In the genomic region with DNA sequence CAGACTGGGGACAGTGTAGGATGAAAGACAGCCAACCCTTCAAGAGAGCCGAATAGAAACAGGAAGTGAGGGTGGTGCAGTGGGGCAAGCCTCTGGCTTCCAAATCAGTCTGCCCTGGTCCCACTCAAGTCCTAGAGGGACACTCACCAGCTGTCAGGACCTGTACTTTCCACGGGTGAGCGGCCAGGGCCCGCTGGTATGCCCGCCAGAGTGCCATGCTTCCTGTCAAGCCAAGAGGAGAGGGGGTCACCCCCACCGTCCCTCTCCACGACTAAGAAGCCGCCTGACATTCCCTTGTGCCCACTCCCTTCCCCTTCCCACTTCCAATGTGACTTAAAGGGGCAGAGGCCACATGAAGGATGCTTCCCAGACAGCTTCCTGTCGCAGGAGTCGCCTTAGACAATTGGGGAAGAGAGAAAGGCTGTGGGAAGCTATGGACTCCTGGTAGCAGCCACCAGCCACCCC, we compare ENCODE assay signal across 1 cellular context.
TF ChIP-seq lines count a peak whose summit lies in the region.

No MANE protein-coding gene starts in this region.

TF ChIP-seq in GM23338, 12 proteins besides CTCF, POLR2A, EP300 and RAD21 (continued from another document):
- TF ChIP-seq, protein P1, sequence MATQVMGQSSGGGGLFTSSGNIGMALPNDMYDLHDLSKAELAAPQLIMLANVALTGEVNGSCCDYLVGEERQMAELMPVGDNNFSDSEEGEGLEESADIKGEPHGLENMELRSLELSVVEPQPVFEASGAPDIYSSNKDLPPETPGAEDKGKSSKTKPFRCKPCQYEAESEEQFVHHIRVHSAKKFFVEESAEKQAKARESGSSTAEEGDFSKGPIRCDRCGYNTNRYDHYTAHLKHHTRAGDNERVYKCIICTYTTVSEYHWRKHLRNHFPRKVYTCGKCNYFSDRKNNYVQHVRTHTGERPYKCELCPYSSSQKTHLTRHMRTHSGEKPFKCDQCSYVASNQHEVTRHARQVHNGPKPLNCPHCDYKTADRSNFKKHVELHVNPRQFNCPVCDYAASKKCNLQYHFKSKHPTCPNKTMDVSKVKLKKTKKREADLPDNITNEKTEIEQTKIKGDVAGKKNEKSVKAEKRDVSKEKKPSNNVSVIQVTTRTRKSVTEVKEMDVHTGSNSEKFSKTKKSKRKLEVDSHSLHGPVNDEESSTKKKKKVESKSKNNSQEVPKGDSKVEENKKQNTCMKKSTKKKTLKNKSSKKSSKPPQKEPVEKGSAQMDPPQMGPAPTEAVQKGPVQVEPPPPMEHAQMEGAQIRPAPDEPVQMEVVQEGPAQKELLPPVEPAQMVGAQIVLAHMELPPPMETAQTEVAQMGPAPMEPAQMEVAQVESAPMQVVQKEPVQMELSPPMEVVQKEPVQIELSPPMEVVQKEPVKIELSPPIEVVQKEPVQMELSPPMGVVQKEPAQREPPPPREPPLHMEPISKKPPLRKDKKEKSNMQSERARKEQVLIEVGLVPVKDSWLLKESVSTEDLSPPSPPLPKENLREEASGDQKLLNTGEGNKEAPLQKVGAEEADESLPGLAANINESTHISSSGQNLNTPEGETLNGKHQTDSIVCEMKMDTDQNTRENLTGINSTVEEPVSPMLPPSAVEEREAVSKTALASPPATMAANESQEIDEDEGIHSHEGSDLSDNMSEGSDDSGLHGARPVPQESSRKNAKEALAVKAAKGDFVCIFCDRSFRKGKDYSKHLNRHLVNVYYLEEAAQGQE (IDR thresholded peaks at IDR 0.05; ENCODE audit: unreplicated experiment): no peak
- TF ChIP-seq ZNF331 (CRISPR knock-in tag; IDR thresholded peaks at IDR 0.05; ENCODE audit: low read depth) (no peak), EZH2phosphoT487 (IDR thresholded peaks at IDR 0.05; ENCODE audit: unreplicated experiment) (no peak), POLR2AphosphoS5 (IDR thresholded peaks at IDR 0.05; ENCODE audit: low read depth) (no peak), CREB1 (CRISPR knock-in tag; IDR thresholded peaks at IDR 0.05; ENCODE audit: low read depth) (no peak), STAT1 (IDR thresholded peaks at IDR 0.05; ENCODE audit: unreplicated experiment) (no peak)
- TF ChIP-seq, protein P2, sequence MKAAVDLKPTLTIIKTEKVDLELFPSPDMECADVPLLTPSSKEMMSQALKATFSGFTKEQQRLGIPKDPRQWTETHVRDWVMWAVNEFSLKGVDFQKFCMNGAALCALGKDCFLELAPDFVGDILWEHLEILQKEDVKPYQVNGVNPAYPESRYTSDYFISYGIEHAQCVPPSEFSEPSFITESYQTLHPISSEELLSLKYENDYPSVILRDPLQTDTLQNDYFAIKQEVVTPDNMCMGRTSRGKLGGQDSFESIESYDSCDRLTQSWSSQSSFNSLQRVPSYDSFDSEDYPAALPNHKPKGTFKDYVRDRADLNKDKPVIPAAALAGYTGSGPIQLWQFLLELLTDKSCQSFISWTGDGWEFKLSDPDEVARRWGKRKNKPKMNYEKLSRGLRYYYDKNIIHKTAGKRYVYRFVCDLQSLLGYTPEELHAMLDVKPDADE (IDR thresholded peaks at IDR 0.05): no peak
